In genomic region chr3:142148871-142149860, GRCh38 we compare ENCODE assay signal across 8 cellular contexts. TPM values are rescaled to one million over a fixed set of nuclear protein-coding genes. Genes with fewer than 3 reads are reported as not detected.
DNase-seq lines count a peak whose midpoint lies in the region; ATAC-seq, FAIRE-seq and TF ChIP-seq lines count a peak whose summit lies in the region.

Gene TFDP2 (minus strand): TSS chr3:142149544. CDS start chr3:142101749, 47,795 bp downstream.

- peak within 1 kb of the TSS; percentile 85 for H3K4me2 ChIP-seq in keratinocyte (ENCODE audit: control insufficient read depth, extremely low read depth, insufficient read depth, low read depth, low read length)

- H4K20me1 ChIP-seq in keratinocyte (ENCODE audit: control insufficient read depth, extremely low read depth, insufficient read depth, low read length): no peaks in the 10 kb centered on the region

- no peaks in the 10 kb centered on the region for H3K36me3 ChIP-seq in keratinocyte (ENCODE audit: control insufficient read depth in 2 of 2, extremely low read depth in 1 of 2, insufficient read depth in 2 of 2, low read length in 2 of 2)

- TF ChIP-seq CTCF in keratinocyte (optimal IDR thresholded peaks at IDR 0.05 in 1 of 3, IDR thresholded peaks at IDR 0.05 in 1 of 3, conservative IDR thresholded peaks at IDR 0.05 in 1 of 3; ENCODE audit: extremely low read depth in 1 of 3, insufficient read depth in 2 of 3, low read length in 3 of 3): no peak

- H3K9ac ChIP-seq in keratinocyte (ENCODE audit: control insufficient read depth, extremely low read depth, insufficient read depth, low read length): peak within 1 kb of the TSS; percentile 89

- DNase-seq in AG20443 (ENCODE audit: low spot score) (peak; percentile 98), NCI-H345 (lab: John Stamatoyannopoulos, UW) (peak; percentile 86), cerebellar cortex (ENCODE audit: low spot score) (peak; percentile 92), keratinocyte (ENCODE audit: low read depth, low spot score) (no peak)
- DNase-seq in activated CD4-positive, CD25-positive, alpha-beta regulatory T cell treated with anti-CD3 and anti-CD28 coated beads, Interleukin-2, amount 50 U/mL, for 72 hours: peak; percentile 84
- peak; percentile 65 to 74 for DNase-seq in stimulated activated CD4-positive, alpha-beta T cell treated with anti-CD3 and anti-CD28 coated beads, Interleukin-15, amount 100 ng/mL, for 1 hour (ENCODE audit: low read depth in 1 of 2, low spot score in 1 of 2)

- peak within 1 kb of the TSS; percentile 93 for H2AFZ ChIP-seq in keratinocyte (ENCODE audit: control insufficient read depth, low read length)

- no peaks in the 10 kb centered on the region for H3K9me3 ChIP-seq in keratinocyte (ENCODE audit: control insufficient read depth, low read depth, low read length)

- no peak for FAIRE-seq in keratinocyte (lab: Jason Lieb, UNC)

- ATAC-seq in GM19025 (IDR thresholded peaks at IDR 0.05; ENCODE audit: low read depth, unreplicated experiment): peak; percentile 100
- ATAC-seq in HG03280 (IDR thresholded peaks at IDR 0.05; ENCODE audit: unreplicated experiment): peak; percentile 100

- peak within 1 kb of the TSS; percentile 79 for H3K27ac ChIP-seq in keratinocyte (ENCODE audit: control insufficient read depth, insufficient read depth, low read length)

- no peaks in the 10 kb centered on the region for H3K9me1 ChIP-seq in keratinocyte (ENCODE audit: control insufficient read depth, extremely low read depth, insufficient read depth, low read length)

- dilution Hi-C loops in keratinocyte (cut with MboI; ENCODE audit: extremely low pct_ligation_motif_present, low sequenced_read_pairs): no loop called here

- peak within 1 kb of the TSS; percentile 71 to 78 (median 73) for H3K4me3 ChIP-seq in keratinocyte (ENCODE audit: control insufficient read depth in 2 of 3, extremely low read depth in 1 of 3, insufficient read depth in 2 of 3, low read depth in 1 of 3, low read length in 3 of 3)

- H3K79me2 ChIP-seq in keratinocyte (ENCODE audit: control insufficient read depth, insufficient read depth, low read length): peaks cover 11% of the 10 kb centered on the region

- H3K27me3 ChIP-seq in keratinocyte (ENCODE audit: control insufficient read depth, extremely low read depth, insufficient read depth, low read length): no peaks in the 10 kb centered on the region

- peaks cover 32% of the 10 kb centered on the region for H3K4me1 ChIP-seq in keratinocyte (ENCODE audit: control insufficient read depth, extremely low read depth, insufficient read depth, low read length)

RNA-seq across cellular contexts. Expression of gene TFDP2, which starts in this region (rescaled TPM):
- 17.0 to 57.4 TPM (median 40.6 TPM) in 3 replicates for polyA plus RNA-seq in keratinocyte
- 43.5 TPM for polyA plus RNA-seq in keratinocyte (2011; ENCODE audit: low read depth)
- polyA plus RNA-seq in keratinocyte (2011; cell fraction: cytosol; rRNA removed): 21.9 and 30.4 TPM in 2 replicates
- 20.9 and 33.7 TPM in 2 replicates for polyA plus RNA-seq in keratinocyte (2011; cell fraction: nucleus; rRNA removed)
- 12.6 and 15.8 TPM in 2 replicates for polyA plus RNA-seq in keratinocyte (2012; ENCODE audit: low replicate concordance)
- polyA minus RNA-seq in keratinocyte: 19.1 to 31.6 TPM (median 22.7 TPM) in 3 replicates
- 9.2 TPM for polyA minus RNA-seq in keratinocyte (2011; cell fraction: cytosol; rRNA and poly(A)+ RNA removed)
- 11.2 and 22.6 TPM in 2 replicates for polyA minus RNA-seq in keratinocyte (2011; cell fraction: nucleus; rRNA and poly(A)+ RNA removed)
